ENCODE assay signal across 9 cellular contexts in genomic region chr2:211745295-211746097, GRCh38.
DNase-seq lines count a peak whose midpoint lies in the region; ATAC-seq and TF ChIP-seq lines count a peak whose summit lies in the region.
"Had no signal": no experiment of that assay in that cellular context is flagged by ENCODE, and none has a peak within 500 bp of the region (broad histone marks: within the 10 kb centered on the region; RNA-seq: fewer than 3 reads in every experiment).

No MANE protein-coding gene starts in this region.

- H3K4me3 Mint-ChIP-seq in activated naive CD4-positive, alpha-beta T cell treated with anti-CD3 and anti-CD28 coated beads for 36 hours, result no peak overlapping the region
- H3K4me3 Mint-ChIP-seq: memory B cell had no signal

- H3K27ac ChIP-seq in body of pancreas (no peak overlapping the region), substantia nigra (ENCODE audit: low read depth, low read length, poor library complexity, severe bottlenecking) (no peak overlapping the region)

- ATAC-seq in GM21786 (IDR thresholded peaks at IDR 0.05; ENCODE audit: unreplicated experiment) (peak; percentile 94), body of pancreas (peak; percentile 84)

- peak; percentile 59 to 93 (median 79) for TF ChIP-seq CTCF in body of pancreas (IDR thresholded peaks at IDR 0.05)

- peak; percentile 38 for DNase-seq in activated naive CD4-positive, alpha-beta T cell treated with anti-CD3 and anti-CD28 coated beads for 36 hours
- no peak for DNase-seq in activated naive CD4-positive, alpha-beta T cell (lab: John Stamatoyannopoulos, UW)
- DNase-seq in HUDEP-2 (lab: John Stamatoyannopoulos, UW; ENCODE audit: unreplicated experiment in 76 of 76) (peak in 47 of 76 experiments; percentile 1 to 64 (median 22)), NOMO-1 (lab: John Stamatoyannopoulos, UW; ENCODE audit: unreplicated experiment in 2 of 2) (peak; percentile 22 to 51), body of pancreas (peak; percentile 54 to 67 (median 67)), iPS-NIHi7 (ENCODE audit: extremely low spot score) (peak; percentile 72), substantia nigra (lab: John Stamatoyannopoulos, UW) (peak in 35 of 49 donors; percentile 2 to 55 (median 25))

- no peaks in the 10 kb centered on the region for H3K36me3 Mint-ChIP-seq in activated naive CD4-positive, alpha-beta T cell treated with anti-CD3 and anti-CD28 coated beads for 36 hours (ENCODE audit: low read depth)
- H3K36me3 Mint-ChIP-seq: memory B cell had no signal

- no peak for TF ChIP-seq POLR2A in body of pancreas (IDR thresholded peaks at IDR 0.05)

- H3K27ac Mint-ChIP-seq in activated naive CD4-positive, alpha-beta T cell treated with anti-CD3 and anti-CD28 coated beads for 36 hours, result no peak overlapping the region
- H3K27ac Mint-ChIP-seq: memory B cell had no signal

- intact Hi-C loops in activated naive CD4-positive, alpha-beta T cell treated with anti-CD3 and anti-CD28 coated beads for 36 hours (cut with micrococcal nuclease), result loop anchor here (1.0 kb wide), 1 partner anchor 822 kb away; no protein-coding TSS in a partner anchor
- intact Hi-C loops in body of pancreas (cut with DNase I), result no loop called here

- H3K9me3 Mint-ChIP-seq in activated naive CD4-positive, alpha-beta T cell treated with anti-CD3 and anti-CD28 coated beads for 36 hours, result no peaks in the 10 kb centered on the region
- H3K9me3 Mint-ChIP-seq: memory B cell had no signal

- no peaks in the 10 kb centered on the region for H3K9me3 ChIP-seq in body of pancreas

- no peaks in the 10 kb centered on the region for H3K4me1 ChIP-seq in body of pancreas

- H3K36me3 ChIP-seq in body of pancreas (replicated peaks in 1 of 2; ENCODE audit: insufficient read depth in 1 of 2, low read depth in 2 of 2), result no peaks in the 10 kb centered on the region

- H3K4me1 Mint-ChIP-seq in activated naive CD4-positive, alpha-beta T cell treated with anti-CD3 and anti-CD28 coated beads for 36 hours (ENCODE audit: low read depth), result no peaks in the 10 kb centered on the region
- H3K4me1 Mint-ChIP-seq: memory B cell had no signal

- 29 to 41% methylated on average over 4 of the region's 4 CpGs for WGBS in body of pancreas, 2 donors

- CTCF ChIA-PET in activated naive CD4-positive, alpha-beta T cell treated with anti-CD3 and anti-CD28 coated beads for 36 hours (lab: Charles Lee), result interaction anchor here (0.6 to 1.2 kb wide), 4 partner anchors 9 to 822 kb away, joined by 3 to 5 read pairs (median 4); no protein-coding TSS in a partner anchor

- H3K27me3 Mint-ChIP-seq in activated naive CD4-positive, alpha-beta T cell treated with anti-CD3 and anti-CD28 coated beads for 36 hours (ENCODE audit: low read depth), result no peaks in the 10 kb centered on the region
- H3K27me3 Mint-ChIP-seq: memory B cell had no signal

- no peaks in the 10 kb centered on the region for H3K27me3 ChIP-seq in body of pancreas

- H3K4me3 ChIP-seq in body of pancreas, result no peak overlapping the region

Comparison
In these comparisons a context has a peak if more than half of its experiments do, and no peak if none do; other contexts are left out.
1. DNase-seq: peak in activated naive CD4-positive, alpha-beta T cell treated with anti-CD3 and anti-CD28 coated beads for 36 hours (single experiment), HUDEP-2 (47 of 76), NOMO-1 (2 of 2), body of pancreas (4 of 4), iPS-NIHi7 (single experiment) and substantia nigra (35 of 49); none in activated naive CD4-positive, alpha-beta T cell (0 of 4).